1 cellular context compared by ENCODE assay signal in genomic region chr14:89701079-89702043, GRCh38.
TF ChIP-seq lines count a peak whose summit lies in the region.

No MANE protein-coding gene starts in this region.

TF ChIP-seq in HepG2, 621 proteins besides CTCF, POLR2A, EP300 and RAD21 (continued from another document and continues in another):
- TF ChIP-seq ZNF800 (CRISPR knock-in tag; IDR thresholded peaks at IDR 0.05) (no peak), ZNF260 (CRISPR knock-in tag; IDR thresholded peaks at IDR 0.05; ENCODE audit: borderline replicate concordance, low read depth) (no peak), MIER3 (CRISPR knock-in tag; IDR thresholded peaks at IDR 0.05; ENCODE audit: borderline replicate concordance) (peak; percentile 44; the same call in 1 of the 2 replicates), MXI1 (IDR thresholded peaks at IDR 0.05; ENCODE audit: borderline replicate concordance, low read depth, low read length) (peak; percentile 47; the same call in 1 of the 3 replicates), IKZF1 (IDR thresholded peaks at IDR 0.05) (no peak), ZNF251 (CRISPR knock-in tag; IDR thresholded peaks at IDR 0.05) (no peak), ZIK1 (CRISPR knock-in tag; IDR thresholded peaks at IDR 0.05; ENCODE audit: borderline replicate concordance, low read depth) (no peak), RELA (CRISPR knock-in tag; IDR thresholded peaks at IDR 0.05) (no peak), ZNF720 (CRISPR knock-in tag; IDR thresholded peaks at IDR 0.05) (no peak), ZNF510 (CRISPR knock-in tag; IDR thresholded peaks at IDR 0.05; ENCODE audit: low read depth) (no peak), SAP130 (CRISPR knock-in tag; IDR thresholded peaks at IDR 0.05; ENCODE audit: low read depth) (peak; percentile 48; the same call in 1 of the 2 replicates), ZFAT (CRISPR knock-in tag; conservative IDR thresholded peaks at IDR 0.05) (no peak), HOXD1 (CRISPR knock-in tag; IDR thresholded peaks at IDR 0.05) (0 out of 2 replicates have a peak, but pooled peaks have one; percentile 23), ZBTB38 (CRISPR knock-in tag; IDR thresholded peaks at IDR 0.05) (peak; percentile 88; the same call in 1 of the 2 replicates), MEF2D (CRISPR knock-in tag; IDR thresholded peaks at IDR 0.05) (peak; percentile 28; the same call in 1 of the 2 replicates), MAX (IDR thresholded peaks at IDR 0.05) (peak; percentile 93), MED1 (CRISPR knock-in tag; IDR thresholded peaks at IDR 0.05) (0 out of 2 replicates have a peak, but pooled peaks have one; percentile 27), TRIM22 (IDR thresholded peaks at IDR 0.05) (no peak), NR2F6 (IDR thresholded peaks at IDR 0.05) (no peak), NR2F6 (CRISPR knock-in tag; IDR thresholded peaks at IDR 0.05) (no peak), TMF1 (CRISPR knock-in tag; IDR thresholded peaks at IDR 0.05; ENCODE audit: low read depth) (0 out of 2 replicates have a peak, but pooled peaks have one; percentile 40), ETV6 (CRISPR knock-in tag; conservative IDR thresholded peaks at IDR 0.05) (0 out of 2 replicates have a peak, but pooled peaks have one; percentile 54), ZNF501 (CRISPR knock-in tag; IDR thresholded peaks at IDR 0.05) (no peak), ZBTB37 (CRISPR knock-in tag; IDR thresholded peaks at IDR 0.05) (no peak), RORA (CRISPR knock-in tag; IDR thresholded peaks at IDR 0.05) (no peak), ZHX2 (IDR thresholded peaks at IDR 0.05; ENCODE audit: low read depth) (no peak), ZHX2 (CRISPR knock-in tag; IDR thresholded peaks at IDR 0.05; ENCODE audit: borderline replicate concordance) (no peak), RXRA (CRISPR knock-in tag; IDR thresholded peaks at IDR 0.05) (peak; percentile 91), ZNF235 (CRISPR knock-in tag; IDR thresholded peaks at IDR 0.05; ENCODE audit: borderline replicate concordance) (peak; percentile 62; the same call in 1 of the 2 replicates), PTBP1 (IDR thresholded peaks at IDR 0.05; ENCODE audit: low read depth, low read length, poor library complexity, severe bottlenecking) (no peak), ZNF281 (CRISPR knock-in tag; IDR thresholded peaks at IDR 0.05; ENCODE audit: borderline replicate concordance) (peak; percentile 91), ZNF776 (CRISPR knock-in tag; IDR thresholded peaks at IDR 0.05) (no peak), ZSCAN5A (CRISPR knock-in tag; IDR thresholded peaks at IDR 0.05; ENCODE audit: borderline replicate concordance) (no peak), NFIB (CRISPR knock-in tag; IDR thresholded peaks at IDR 0.05; ENCODE audit: borderline replicate concordance) (no peak), ZNF891 (CRISPR knock-in tag; IDR thresholded peaks at IDR 0.05) (no peak), ZNF557 (CRISPR knock-in tag; IDR thresholded peaks at IDR 0.05) (no peak), ZNF850 (CRISPR knock-in tag; conservative IDR thresholded peaks at IDR 0.05) (no peak), THYN1 (CRISPR knock-in tag; IDR thresholded peaks at IDR 0.05; ENCODE audit: borderline replicate concordance, low read depth) (no peak), ZNF383 (CRISPR knock-in tag; IDR thresholded peaks at IDR 0.05; ENCODE audit: borderline replicate concordance) (no peak), HDAC6 (IDR thresholded peaks at IDR 0.05; ENCODE audit: low read depth, low read length) (no peak), ZNF44 (CRISPR knock-in tag; IDR thresholded peaks at IDR 0.05) (no peak), ZNF687 (CRISPR knock-in tag; IDR thresholded peaks at IDR 0.05) (peak; percentile 92), ZNF780A (CRISPR knock-in tag; IDR thresholded peaks at IDR 0.05) (no peak), ZNF598 (CRISPR knock-in tag; IDR thresholded peaks at IDR 0.05; ENCODE audit: borderline replicate concordance) (no peak), GZF1 (CRISPR knock-in tag; IDR thresholded peaks at IDR 0.05) (no peak), CERS6 (CRISPR knock-in tag; IDR thresholded peaks at IDR 0.05) (no peak)
